In the genomic region with DNA sequence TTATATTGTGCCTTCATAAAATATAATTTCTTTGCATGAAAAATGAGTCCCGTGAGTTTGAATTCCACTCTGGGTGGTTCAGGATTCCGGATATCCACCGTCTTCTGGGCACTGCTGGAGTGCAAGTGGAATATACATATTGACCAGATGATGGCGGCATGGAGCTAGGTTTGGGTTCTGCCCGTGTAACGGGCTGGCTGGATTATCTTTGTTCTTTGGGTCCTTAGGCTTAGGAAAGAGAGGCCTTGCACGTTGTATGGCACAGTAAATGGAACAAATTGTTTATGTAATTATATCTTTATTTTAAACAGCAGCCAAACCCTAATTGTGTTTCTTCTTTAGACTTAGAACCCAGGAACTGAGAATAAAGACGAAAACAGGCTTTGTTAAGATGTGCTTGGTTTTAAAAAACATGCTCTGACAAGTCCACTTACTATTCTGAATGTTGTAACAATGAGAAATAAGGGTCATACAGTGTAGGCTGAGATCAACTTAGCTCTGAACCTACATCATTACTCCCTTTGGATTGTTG, we compare ENCODE assay signal across 8 cellular contexts. TPM values are rescaled to one million over a fixed set of nuclear protein-coding genes. Genes with fewer than 3 reads are reported as not detected.
DNase-seq lines count a peak whose midpoint lies in the region; ATAC-seq and TF ChIP-seq lines count a peak whose summit lies in the region.

No MANE protein-coding gene starts in this region.

- H3K36me3 Mint-ChIP-seq in nephron progenitor cell (ENCODE audit: low read depth), result peaks cover 7% of the 10 kb centered on the region

- no peaks in the 10 kb centered on the region for H3K27me3 ChIP-seq in KMS-11 (ENCODE audit: insufficient read depth, low read depth)
- H3K27me3 ChIP-seq in esophagus squamous epithelium, result no peaks in the 10 kb centered on the region
- no peaks in the 10 kb centered on the region for H3K27me3 ChIP-seq in thyroid gland

- no peaks in the 10 kb centered on the region for H4K20me1 ChIP-seq in KMS-11 (ENCODE audit: insufficient read depth)

- no peaks in the 10 kb centered on the region for H3K79me2 ChIP-seq in KMS-11 (ENCODE audit: insufficient read depth, low read depth)

- H3K9ac ChIP-seq in KMS-11, result no peak overlapping the region

- H3K4me3 ChIP-seq in KMS-11 (IDR thresholded peaks at IDR 0.05; ENCODE audit: insufficient read depth, low read depth, low read length), result no peak overlapping the region
- H3K4me3 ChIP-seq in esophagus squamous epithelium, result no peak overlapping the region
- H3K4me3 ChIP-seq in thyroid gland (replicated peaks in 1 of 3), result no peak overlapping the region

- H2AFZ ChIP-seq in KMS-11 (ENCODE audit: low read depth), result peak overlapping the region; percentile 11

- peaks cover 10% of the 10 kb centered on the region for H3K9me3 Mint-ChIP-seq in nephron progenitor cell

- no peak for TF ChIP-seq POLR2A in esophagus squamous epithelium (IDR thresholded peaks at IDR 0.05)
- TF ChIP-seq POLR2A in thyroid gland (IDR thresholded peaks at IDR 0.05), result no peak

- intact Hi-C loops in esophagus squamous epithelium (cut with DNase I) (no loop called here), thyroid gland (cut with DNase I) (loop anchor here (5.0 to 10.0 kb wide), 2 partner anchors 346 to 629 kb away; no protein-coding TSS in a partner anchor)

- H3K9me3 ChIP-seq in esophagus squamous epithelium, result no peaks in the 10 kb centered on the region
- no peaks in the 10 kb centered on the region for H3K9me3 ChIP-seq in thyroid gland

- 4 to 7% methylated on average over 8 of the region's 8 CpGs for WGBS in esophagus squamous epithelium, 2 donors
- 10 to 13% methylated on average over 8 of the region's 8 CpGs for WGBS in thyroid gland, 2 donors

- peak; percentile 91 for TF ChIP-seq CTCF in KMS-11 (conservative IDR thresholded peaks at IDR 0.05; ENCODE audit: low read depth, low read length)
- TF ChIP-seq CTCF in esophagus squamous epithelium (IDR thresholded peaks at IDR 0.05), result peak; percentile 66 to 93 (median 80)
- TF ChIP-seq CTCF in nephron progenitor cell (IDR thresholded peaks at IDR 0.05), result peak; percentile 81
- peak; percentile 45 to 88 (median 82) for TF ChIP-seq CTCF in thyroid gland (IDR thresholded peaks at IDR 0.05)

- no peak overlapping the region for H3K27ac Mint-ChIP-seq in nephron progenitor cell

- H3K4me1 ChIP-seq in KMS-11 (ENCODE audit: low read depth, poor library complexity, severe bottlenecking) (peaks cover 7% of the 10 kb centered on the region), esophagus squamous epithelium (peaks cover 0 to 12% (median 0%) of the 10 kb centered on the region in 3 donors), thyroid gland (no peaks in the 10 kb centered on the region)

- H3K4me3 Mint-ChIP-seq in nephron progenitor cell, result no peak overlapping the region

- H3K36me3 ChIP-seq in KMS-11 (ENCODE audit: insufficient read depth) (no peaks in the 10 kb centered on the region), esophagus squamous epithelium (no peaks in the 10 kb centered on the region), thyroid gland (no peaks in the 10 kb centered on the region)

- peaks cover 18% of the 10 kb centered on the region for H3K4me1 Mint-ChIP-seq in nephron progenitor cell

- H3K27me3 Mint-ChIP-seq in nephron progenitor cell (ENCODE audit: low read depth, poor library complexity), result peaks cover 6% of the 10 kb centered on the region

- ATAC-seq in GM21576 (IDR thresholded peaks at IDR 0.05; ENCODE audit: unreplicated experiment), result peak; percentile 94

- peak; percentile 67 for DNase-seq in DMS53 treated with DMSO at 0.1 percent for 48 hours (lab: John Stamatoyannopoulos, UW; ENCODE audit: unreplicated experiment)
- peak; percentile 16 for DNase-seq in OCI-M2 (lab: John Stamatoyannopoulos, UW; ENCODE audit: unreplicated experiment)
- peak; percentile 20 for DNase-seq in activated T-cell treated with anti-CD3 and anti-CD28 coated beads for 48 hours (ENCODE audit: low read depth)
- DNase-seq in esophagus squamous epithelium (lab: John Stamatoyannopoulos, UW), result no peak
- DNase-seq in nephron progenitor cell, result peak; percentile 70
- DNase-seq in thyroid gland, result peak; percentile 56 to 69

- H3K27ac ChIP-seq in KMS-11 (no peak overlapping the region), esophagus squamous epithelium (no peak overlapping the region), thyroid gland (no peak overlapping the region)

- H3K4me2 ChIP-seq in KMS-11, result no peak overlapping the region; the same call in 1 of the 2 replicates

RNA-seq across cellular contexts. Expression of gene ACBD6, which starts 13.5 kb away (rescaled TPM):
- total RNA-seq in esophagus squamous epithelium, result 10 to 100 TPM; 26.6 to 51.3 (median 34.4) TPM
- total RNA-seq in thyroid gland, result 10 to 100 TPM; 52.6 to 66.5 (median 57.2) TPM

RNA-seq across cellular contexts. Expression of gene OVAAL, which starts 42.8 kb away (rescaled TPM):
- total RNA-seq in esophagus squamous epithelium, result not detected
- total RNA-seq in thyroid gland, result not detected
